ENCODE assay signal across 9 cellular contexts in genomic region chr1:105558023-105558422, GRCh38.
"Had no signal": no experiment of that assay in that cellular context is flagged by ENCODE, and none has a peak within 500 bp of the region (broad histone marks: within the 10 kb centered on the region; RNA-seq: fewer than 3 reads in every experiment).

No MANE protein-coding gene starts in this region.

- DNase-seq: GM23248, GOT3, H7, H9, HCEC 1CT, HFFc6 had no signal

- H3K9me3 ChIP-seq: HAP-1 had no signal

- H3K27ac ChIP-seq: GM23248 had no signal

- H3K4me3 ChIP-seq: GM23248, GM23338, HAP-1 had no signal

- H2AFZ ChIP-seq: GM23248, GM23338 had no signal

- H3K9ac ChIP-seq: GM23248 had no signal

- H3K4me2 ChIP-seq: GM23338 had no signal

- ATAC-seq: GM23338, HCT116 had no signal

- H3K36me3 ChIP-seq: HAP-1 had no signal
